21 cellular contexts compared by ENCODE assay signal in genomic region chr12:3033538-3033865, GRCh38. TPM values are rescaled to one million over a fixed set of nuclear protein-coding genes. Genes with fewer than 3 reads are reported as not detected.
A peak's percentile ranks its signal among the peaks of the same experiment; 100 is the strongest.
DNase-seq lines count a peak whose midpoint lies in the region; ATAC-seq and TF ChIP-seq lines count a peak whose summit lies in the region.
"Had no signal": no experiment of that assay in that cellular context is flagged by ENCODE, and none has a peak within 500 bp of the region (broad histone marks: within the 10 kb centered on the region; RNA-seq: fewer than 3 reads in every experiment).

No MANE protein-coding gene starts in this region.

- H3K4me1 Mint-ChIP-seq in GM23338: peaks cover 9% of the 10 kb centered on the region

- no peaks in the 10 kb centered on the region for H3K79me2 ChIP-seq in GM23338 (replicated peaks; ENCODE audit: insufficient read depth)

- H3K9me3 Mint-ChIP-seq in GM23338: no peaks in the 10 kb centered on the region
- H3K9me3 Mint-ChIP-seq: activated T-cell treated with anti-CD3 and anti-CD28 coated beads, Interleukin-2, amount 50 U/mL, for 4 hours; T-helper 1 cell treated with Interleukin-12 subunit alpha and Interleukin-12 subunit beta and Interleukin-4 antibody, amounts not matched to agents 30 μg/mL and 1 μg/mL, for 36 hours had no signal

- H3K36me3 Mint-ChIP-seq in GM23338 (ENCODE audit: low read depth): peaks cover 54% of the 10 kb centered on the region

- no peak overlapping the region for H3K4me2 ChIP-seq in GM23338

- intact Hi-C loops in gastrocnemius medialis (cut with DNase I; ENCODE audit: low total_unique reads): no loop called here

- peaks cover 17% of the 10 kb centered on the region for H3K27me3 Mint-ChIP-seq in GM23338 (ENCODE audit: insufficient read depth, low read depth, poor library complexity)

- ATAC-seq in GM23338: peak; percentile 6
- ATAC-seq in gastrocnemius medialis: peak; percentile 48 to 68

- H3F3A ChIP-seq in GM23338 (replicated peaks; ENCODE audit: low read depth): peaks cover 29% of the 10 kb centered on the region

- H3K9me3 ChIP-seq in gastrocnemius medialis: no peaks in the 10 kb centered on the region
- H3K9me3 ChIP-seq: adrenal gland, esophagus squamous epithelium, gastroesophageal sphincter, lower lobe of right lung, spleen, vagina had no signal

- in situ Hi-C loops in gastrocnemius medialis (cut with MboI; ENCODE audit: low sequenced_read_pairs in 4 of 4): loop anchor here in 3 of 4 donors (5.0 to 25.0 kb wide), 5 partner anchors 76 to 179 kb away; partner anchors contain the start of genes TEAD4 (in 2 of the 3), FOXM1 (in 1 of the 3), RHNO1 (in 1 of the 3) and TEX52 (in 1 of the 3)

- H3K9me2 ChIP-seq in GM23338 (ENCODE audit: insufficient read depth): no peaks in the 10 kb centered on the region

- H2AFZ ChIP-seq in GM23338: no peak overlapping the region

- no peaks in the 10 kb centered on the region for H3K27me3 ChIP-seq in GM23338 (ENCODE audit: insufficient read depth)
- no peaks in the 10 kb centered on the region for H3K27me3 ChIP-seq in gastrocnemius medialis
- H3K27me3 ChIP-seq: adrenal gland, esophagus squamous epithelium, gastroesophageal sphincter, vagina had no signal

- H3K36me3 ChIP-seq in GM23338 (ENCODE audit: insufficient read depth) (peaks cover 23% of the 10 kb centered on the region), gastrocnemius medialis (peaks cover 0 to 19% of the 10 kb centered on the region in 2 donors)
- H3K36me3 ChIP-seq: adrenal gland, vagina had no signal

- H3K4me1 ChIP-seq in GM23338 (ENCODE audit: insufficient read depth) (no peaks in the 10 kb centered on the region), gastrocnemius medialis (peaks cover 24 to 36% of the 10 kb centered on the region in 2 donors)
- H3K4me1 ChIP-seq: adrenal gland, vagina had no signal

- H4K20me1 ChIP-seq in GM23338 (replicated peaks; ENCODE audit: insufficient read depth): peaks cover 31% of the 10 kb centered on the region

- H3K27ac ChIP-seq in GM23338 (ENCODE audit: low read depth): peak overlapping the region; percentile 87; the same call in 1 of the 2 replicates
- H3K27ac ChIP-seq in gastrocnemius medialis: peak overlapping the region; percentile 78 to 95 (median 91)
- H3K27ac ChIP-seq: esophagus squamous epithelium, gastroesophageal sphincter, lower lobe of right lung, vagina had no signal

- DNase-seq in GM23338 (ENCODE audit: low spot score): no peak
- DNase-seq in NCI-H524 treated with DMSO at 0.1 percent for 48 hours (lab: John Stamatoyannopoulos, UW): peak; percentile 53
- DNase-seq in left kidney (ENCODE audit: low read depth, low spot score): peak; percentile 86
- DNase-seq in gastrocnemius medialis: peak; percentile 38 to 92
- DNase-seq in NCI-H187 (lab: John Stamatoyannopoulos, UW): no peak
- no peak for DNase-seq in stimulated activated CD4-positive, alpha-beta T cell treated with anti-CD3 and anti-CD28 coated beads, Interleukin-12 subunit alpha, Interleukin-12 subunit beta, amount 100 ng/mL, for 4 hours
- no peak for DNase-seq in HCEC 1CT
- DNase-seq in NCI-H1694 treated with DMSO at 0.1 percent for 48 hours (lab: John Stamatoyannopoulos, UW): no peak
- DNase-seq: activated naive CD4-positive, alpha-beta T cell; activated T-cell treated with anti-CD3 and anti-CD28 coated beads, Interleukin-2, amount 50 U/mL, for 4 hours; cortex of kidney; esophagus squamous epithelium; lower lobe of right lung; NCI-H446 treated with DMSO at 0.1 percent for 48 hours; SIG-M5; spleen; stimulated activated naive CD4-positive, alpha-beta T cell had no signal

- H3K4me3 ChIP-seq in GM23338: no peak overlapping the region
- peak overlapping the region; percentile 14 to 33 (median 22) for H3K4me3 ChIP-seq in gastrocnemius medialis
- H3K4me3 ChIP-seq: adrenal gland, esophagus squamous epithelium, gastroesophageal sphincter, lower lobe of right lung, spleen, vagina had no signal

- TF ChIP-seq POLR2A in gastrocnemius medialis (IDR thresholded peaks at IDR 0.05): peak in 1 of 2 donors; percentile 46

- TF ChIP-seq CTCF in GM23338 (conservative IDR thresholded peaks at IDR 0.05; ENCODE audit: low read depth in 2 of 2) (no peak), gastrocnemius medialis (IDR thresholded peaks at IDR 0.05 in 4 of 5, conservative IDR thresholded peaks at IDR 0.05 in 1 of 5) (no peak)

- H3K27ac Mint-ChIP-seq in GM23338: peak overlapping the region; percentile 71
- H3K27ac Mint-ChIP-seq: T-helper 1 cell treated with Interleukin-12 subunit alpha and Interleukin-12 subunit beta and Interleukin-4 antibody, amounts not matched to agents 30 μg/mL and 1 μg/mL, for 36 hours had no signal

- no peak overlapping the region for H3K4me3 Mint-ChIP-seq in GM23338
- H3K4me3 Mint-ChIP-seq: activated T-cell treated with anti-CD3 and anti-CD28 coated beads, Interleukin-2, amount 50 U/mL, for 4 hours; T-helper 1 cell treated with Interleukin-12 subunit alpha and Interleukin-12 subunit beta and Interleukin-4 antibody, amounts not matched to agents 30 μg/mL and 1 μg/mL, for 36 hours had no signal

TF ChIP-seq in GM23338, 12 proteins besides CTCF, POLR2A, EP300 and RAD21:
- TF ChIP-seq ZNF331 (CRISPR knock-in tag; IDR thresholded peaks at IDR 0.05; ENCODE audit: low read depth) (no peak), STAT1 (IDR thresholded peaks at IDR 0.05; ENCODE audit: unreplicated experiment) (no peak)

RNA-seq across cellular contexts. Expression of gene TSPAN9, which starts 43.7 kb away (rescaled TPM):
- 17.2 and 31.5 TPM in 2 replicates for total RNA-seq in GM23338 (2014; rRNA removed; shearing (Covaris generic))
- polyA plus RNA-seq in GM23338 (2016; fragmentation: Nextera tagmentation; extraction: Ambion mirVana): 5.1 and 6.0 TPM in 2 replicates
- 1 to 10 TPM; 4.7 to 9.4 (median 7.4) TPM for total RNA-seq in gastrocnemius medialis

Comparison
In these comparisons a context has a peak if more than half of its experiments do, and no peak if none do; other contexts are left out.
1. DNase-seq: peak in NCI-H524 treated with DMSO at 0.1 percent for 48 hours (single experiment), left kidney (single experiment) and gastrocnemius medialis (2 of 2); none in GM23338 (single experiment), NCI-H187 (0 of 2), stimulated activated CD4-positive, alpha-beta T cell treated with anti-CD3 and anti-CD28 coated beads, Interleukin-12 subunit alpha, Interleukin-12 subunit beta, amount 100 ng/mL, for 4 hours (single experiment), HCEC 1CT (single experiment) and NCI-H1694 treated with DMSO at 0.1 percent for 48 hours (single experiment).